6 cellular contexts compared by ENCODE assay signal in genomic region chr9:113454914-113455761, GRCh38. TPM values are rescaled to one million over a fixed set of nuclear protein-coding genes. Genes with fewer than 3 reads are reported as not detected.
DNase-seq lines count a peak whose midpoint lies in the region; ATAC-seq and TF ChIP-seq lines count a peak whose summit lies in the region.

No MANE protein-coding gene starts in this region.

- H3K4me1 Mint-ChIP-seq in stimulated activated effector memory CD8-positive, alpha-beta T cell treated with anti-CD3 and anti-CD28 coated beads, Interleukin-12 subunit alpha, Interleukin-12 subunit beta, amount 100 ng/mL, for 72 hours = no peaks in the 10 kb centered on the region

- no peaks in the 10 kb centered on the region for H3K36me3 Mint-ChIP-seq in stimulated activated effector memory CD8-positive, alpha-beta T cell treated with anti-CD3 and anti-CD28 coated beads, Interleukin-12 subunit alpha, Interleukin-12 subunit beta, amount 100 ng/mL, for 72 hours

- ATAC-seq in stimulated activated effector memory CD8-positive, alpha-beta T cell treated with anti-CD3 and anti-CD28 coated beads, Interleukin-12 subunit alpha, Interleukin-12 subunit beta, amount 100 ng/mL, for 72 hours = peak; percentile 72
- ATAC-seq in GM21515 (IDR thresholded peaks at IDR 0.05; ENCODE audit: unreplicated experiment) = no peak

- DNase-seq in A172 (ENCODE audit: low spot score) (peak; percentile 75), fibroblast of pulmonary artery (ENCODE audit: low read depth) (peak; percentile 92), COR-L47 (lab: John Stamatoyannopoulos, UW) (no peak)
- peak; percentile 39 for DNase-seq in Jurkat, Clone E6-1 (ENCODE audit: low read depth, low spot score)
- peak in 1 of 2 donors; percentile 39 for DNase-seq in stimulated activated effector memory CD8-positive, alpha-beta T cell treated with anti-CD3 and anti-CD28 coated beads, Interleukin-12 subunit alpha, Interleukin-12 subunit beta, amount 100 ng/mL, for 72 hours (ENCODE audit: low spot score in 2 of 2)

- TF ChIP-seq CTCF in fibroblast of pulmonary artery (IDR thresholded peaks at IDR 0.05; ENCODE audit: low read length, missing control alignments) = no peak

- no peak overlapping the region for H3K4me3 Mint-ChIP-seq in stimulated activated effector memory CD8-positive, alpha-beta T cell treated with anti-CD3 and anti-CD28 coated beads, Interleukin-12 subunit alpha, Interleukin-12 subunit beta, amount 100 ng/mL, for 72 hours

- H3K27ac Mint-ChIP-seq in stimulated activated effector memory CD8-positive, alpha-beta T cell treated with anti-CD3 and anti-CD28 coated beads, Interleukin-12 subunit alpha, Interleukin-12 subunit beta, amount 100 ng/mL, for 72 hours = no peak overlapping the region

- H3K9me3 Mint-ChIP-seq in stimulated activated effector memory CD8-positive, alpha-beta T cell treated with anti-CD3 and anti-CD28 coated beads, Interleukin-12 subunit alpha, Interleukin-12 subunit beta, amount 100 ng/mL, for 72 hours = no peaks in the 10 kb centered on the region

- no peak overlapping the region for H3K4me3 ChIP-seq in Jurkat, Clone E6-1 (ENCODE audit: low read length)
- H3K4me3 ChIP-seq in fibroblast of pulmonary artery (replicated peaks; ENCODE audit: low read depth, low read length) = no peak overlapping the region

RNA-seq across cellular contexts. Expression of gene RGS3, which starts 8.4 kb away (rescaled TPM):
- total RNA-seq in A172 (2014; rRNA removed; shearing (Covaris generic)) = 65.8 and 75.3 TPM in 2 replicates
- 8.9 TPM for polyA plus RNA-seq in Jurkat, Clone E6-1 (2012; ENCODE audit: insufficient read depth, insufficient read length)

RNA-seq across cellular contexts. Expression of gene C9orf43, which starts 44.6 kb away (rescaled TPM):
- 0.50 and 0.76 TPM in 2 replicates for total RNA-seq in A172 (2014; rRNA removed; shearing (Covaris generic))
- polyA plus RNA-seq in Jurkat, Clone E6-1 (2012; ENCODE audit: insufficient read depth, insufficient read length) = 1.6 TPM

RNA-seq across cellular contexts. Expression of gene POLE3, which starts 44.7 kb away (rescaled TPM):
- 87.5 and 104 TPM in 2 replicates for total RNA-seq in A172 (2014; rRNA removed; shearing (Covaris generic))
- polyA plus RNA-seq in Jurkat, Clone E6-1 (2012; ENCODE audit: insufficient read depth, insufficient read length) = 131 TPM

RNA-seq across cellular contexts. Expression of gene ALAD, which starts 54.1 kb away (rescaled TPM):
- 8.4 and 8.8 TPM in 2 replicates for total RNA-seq in A172 (2014; rRNA removed; shearing (Covaris generic))
- polyA plus RNA-seq in Jurkat, Clone E6-1 (2012; ENCODE audit: insufficient read depth, insufficient read length) = 33.4 TPM
